Comparison of ENCODE assay signal across 8 cellular contexts in the genomic region with DNA sequence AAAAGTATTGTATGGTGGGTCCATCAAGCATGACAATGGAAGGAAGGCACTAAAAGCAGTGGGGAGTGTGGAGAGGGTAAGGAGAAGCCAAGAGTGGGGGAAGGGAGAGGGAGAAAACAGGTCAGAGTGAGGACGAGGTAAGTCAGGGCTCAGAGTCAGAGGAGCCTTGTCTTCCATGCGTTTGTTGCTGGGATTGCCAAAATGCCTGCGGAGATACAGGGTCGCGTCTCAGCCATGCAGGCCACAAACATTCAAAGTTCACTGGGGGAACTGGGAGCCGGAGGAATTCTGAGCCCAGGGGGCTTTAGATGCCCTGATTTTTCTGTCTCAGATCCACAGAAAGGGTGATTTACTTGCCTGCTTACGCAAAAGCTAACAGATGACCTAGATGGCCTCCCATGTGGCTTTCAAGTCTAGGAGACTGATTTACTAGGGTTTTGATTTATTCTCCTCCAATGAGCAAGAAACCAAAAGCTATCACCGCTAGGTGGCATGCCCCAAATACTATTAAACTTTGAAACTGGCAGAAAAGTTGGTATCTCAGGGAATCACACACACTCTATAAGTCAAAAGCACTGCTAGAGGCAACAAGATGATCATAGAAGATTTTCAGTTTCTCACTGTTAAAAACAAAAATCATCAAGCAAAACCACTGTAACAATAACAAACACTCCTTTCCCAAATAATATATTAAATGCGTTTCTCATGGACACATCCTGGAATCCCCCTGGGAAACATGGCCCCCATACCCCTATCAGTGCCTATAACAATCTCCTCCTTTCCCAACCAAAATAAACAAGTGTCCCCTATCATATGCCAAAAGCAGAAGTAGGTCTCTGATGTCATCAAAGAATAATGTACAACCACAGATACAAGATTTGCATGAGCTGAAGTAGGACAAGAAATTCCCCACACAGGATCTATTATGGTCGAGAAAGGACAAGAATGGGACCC. TPM values are rescaled to one million over a fixed set of nuclear protein-coding genes. Genes with fewer than 3 reads are reported as not detected.
DNase-seq lines count a peak whose midpoint lies in the region; ATAC-seq and TF ChIP-seq lines count a peak whose summit lies in the region.

No MANE protein-coding gene starts in this region.

- POLR2A ChIA-PET in HCT116 (lab: Charles Lee): no interaction called here

- H3K4me3 Mint-ChIP-seq in T-helper 2 cell treated with Interferon-gamma antibody and Interleukin-4, amounts not matched to agents 5 μg/mL and 100 μg/mL, for 36 hours: no peak overlapping the region
- peak overlapping the region in 3 of 5 donors; percentile 20 to 36 (median 36) for H3K4me3 Mint-ChIP-seq in immature natural killer cell

- H3K4me1 ChIP-seq in HCT116 (ENCODE audit: control insufficient read depth in 1 of 2, insufficient read depth in 2 of 2, low read length in 2 of 2): no peaks in the 10 kb centered on the region

- peak; percentile 81 for ATAC-seq in HCT116

- no peaks in the 10 kb centered on the region for H3K79me2 ChIP-seq in HCT116 (ENCODE audit: insufficient read depth, low read length)

- no peaks in the 10 kb centered on the region for H3K36me3 Mint-ChIP-seq in T-helper 2 cell treated with Interferon-gamma antibody and Interleukin-4, amounts not matched to agents 5 μg/mL and 100 μg/mL, for 36 hours (ENCODE audit: low read depth)
- H3K36me3 Mint-ChIP-seq in immature natural killer cell: peaks cover 0 to 4% (median 0%) of the 10 kb centered on the region in 3 donors

- no peak overlapping the region for H3K4me2 ChIP-seq in HCT116 (ENCODE audit: low read length)

- H3K9me3 Mint-ChIP-seq in T-helper 2 cell treated with Interferon-gamma antibody and Interleukin-4, amounts not matched to agents 5 μg/mL and 100 μg/mL, for 36 hours: no peaks in the 10 kb centered on the region
- peaks cover 0 to under 1% (median 0%) of the 10 kb centered on the region in 6 donors for H3K9me3 Mint-ChIP-seq in immature natural killer cell

- H3K27ac Mint-ChIP-seq in T-helper 2 cell treated with Interferon-gamma antibody and Interleukin-4, amounts not matched to agents 5 μg/mL and 100 μg/mL, for 36 hours: no peak overlapping the region
- H3K27ac Mint-ChIP-seq in immature natural killer cell: peak overlapping the region; percentile 55 to 90 (median 83)

- no peaks in the 10 kb centered on the region for H3K9me2 ChIP-seq in HCT116 (ENCODE audit: insufficient read depth)

- peaks cover 3% of the 10 kb centered on the region for H3K27me3 Mint-ChIP-seq in T-helper 2 cell treated with Interferon-gamma antibody and Interleukin-4, amounts not matched to agents 5 μg/mL and 100 μg/mL, for 36 hours (ENCODE audit: low read depth)
- H3K27me3 Mint-ChIP-seq in immature natural killer cell (ENCODE audit: low read depth in 3 of 3): peaks cover 0 to 4% (median 0%) of the 10 kb centered on the region in 3 donors

- H3K9ac ChIP-seq in HCT116 (ENCODE audit: low read length): no peak overlapping the region

- no peaks in the 10 kb centered on the region for H3K9me3 ChIP-seq in HCT116 (ENCODE audit: control insufficient read depth in 1 of 2, insufficient read depth in 1 of 2, low read depth in 1 of 2, low read length in 2 of 2)

- H4K20me1 ChIP-seq in HCT116 (ENCODE audit: insufficient read depth): no peaks in the 10 kb centered on the region

- intact Hi-C loops in HCT116 (cut with micrococcal nuclease): loop anchor here (10.0 kb wide), 2 partner anchors 306 to 386 kb away; a partner anchor contains a TSS

- peaks cover 18% of the 10 kb centered on the region for H3K4me1 Mint-ChIP-seq in T-helper 2 cell treated with Interferon-gamma antibody and Interleukin-4, amounts not matched to agents 5 μg/mL and 100 μg/mL, for 36 hours (ENCODE audit: low read depth)
- peaks cover 43 to 52% of the 10 kb centered on the region in 2 donors for H3K4me1 Mint-ChIP-seq in immature natural killer cell

- peak; percentile 57 for DNase-seq in NCI-H82 (lab: John Stamatoyannopoulos, UW)
- DNase-seq in NCI-H82 treated with DMSO at 0.1 percent for 48 hours (lab: John Stamatoyannopoulos, UW; ENCODE audit: unreplicated experiment): no peak
- peak; percentile 50 for DNase-seq in HCT116 (ENCODE audit: low read depth, low spot score)
- peak; percentile 47 for DNase-seq in T-helper 2 cell treated with Interferon-gamma antibody and Interleukin-4, amounts not matched to agents 5 μg/mL and 100 μg/mL, for 36 hours (ENCODE audit: low spot score)
- peak; percentile 27 for DNase-seq in brain pericyte (ENCODE audit: low read depth, low spot score)
- DNase-seq in immature natural killer cell: peak; percentile 66 to 76 (median 71)
- peak; percentile 69 for DNase-seq in stimulated activated CD4-positive, alpha-beta T cell treated with anti-CD3 and anti-CD28 coated beads, Interleukin-15, amount 100 ng/mL, for 24 hours

- H3K27ac ChIP-seq in HCT116 (ENCODE audit: low read depth, low read length): no peak overlapping the region

- RAD21 ChIA-PET in HCT116 (lab: Charles Lee; ENCODE audit: low non-redundant PET in 1 of 2, low total read pairs in 2 of 2, uncharacterized antibody in 2 of 2, unreplicated experiment in 2 of 2): no interaction called here

- CTCF ChIA-PET in HCT116 (lab: Charles Lee): interaction anchor here (0.6 to 1.2 kb wide), 5 partner anchors 8 to 453 kb away, joined by 3 to 4 read pairs (median 3); a partner anchor contains a TSS

- no peaks in the 10 kb centered on the region for H3K27me3 ChIP-seq in HCT116 (ENCODE audit: insufficient read depth, low read length)

- no peaks in the 10 kb centered on the region for H3K36me3 ChIP-seq in HCT116 (ENCODE audit: control insufficient read depth in 1 of 2, insufficient read depth in 2 of 2, low read length in 2 of 2)

- no peak for TF ChIP-seq POLR2A in HCT116 (IDR thresholded peaks at IDR 0.05; ENCODE audit: borderline replicate concordance, extremely low read depth, insufficient read depth, insufficient read length)

- peak overlapping the region; percentile 72 for H2AFZ ChIP-seq in HCT116 (ENCODE audit: low read depth, low read length, poor library complexity, severe bottlenecking)

- H3K4me3 ChIP-seq in HCT116 (replicated peaks in 1 of 2; ENCODE audit: low read depth in 1 of 2, low read length in 2 of 2): no peak overlapping the region

- peak; percentile 43 to 70 (median 67); a peak in 5 of 6 replicates for TF ChIP-seq CTCF in HCT116 (IDR thresholded peaks at IDR 0.05 in 2 of 3, conservative IDR thresholded peaks at IDR 0.05 in 1 of 3; ENCODE audit: borderline replicate concordance in 1 of 3, insufficient read depth in 1 of 3, low read depth in 2 of 3, low read length in 2 of 3)
- TF ChIP-seq CTCF in LNCAP (IDR thresholded peaks at IDR 0.05): peak; percentile 74

- TF ChIP-seq RAD21 in HCT116 (IDR thresholded peaks at IDR 0.05; ENCODE audit: low read depth): peak; percentile 81

- BruUV-seq in HCT116 (replicated peaks; lab: Mats Ljungman, UMichigan): no TSS peak

TF ChIP-seq in HCT116, 20 proteins besides CTCF, POLR2A, EP300 and RAD21 (continues in another document):
- no peak for TF ChIP-seq SIN3A (IDR thresholded peaks at IDR 0.05; ENCODE audit: low read depth)
- TF ChIP-seq CBX3 (IDR thresholded peaks at IDR 0.05; ENCODE audit: low read depth): no peak
- TF ChIP-seq, protein P1, sequence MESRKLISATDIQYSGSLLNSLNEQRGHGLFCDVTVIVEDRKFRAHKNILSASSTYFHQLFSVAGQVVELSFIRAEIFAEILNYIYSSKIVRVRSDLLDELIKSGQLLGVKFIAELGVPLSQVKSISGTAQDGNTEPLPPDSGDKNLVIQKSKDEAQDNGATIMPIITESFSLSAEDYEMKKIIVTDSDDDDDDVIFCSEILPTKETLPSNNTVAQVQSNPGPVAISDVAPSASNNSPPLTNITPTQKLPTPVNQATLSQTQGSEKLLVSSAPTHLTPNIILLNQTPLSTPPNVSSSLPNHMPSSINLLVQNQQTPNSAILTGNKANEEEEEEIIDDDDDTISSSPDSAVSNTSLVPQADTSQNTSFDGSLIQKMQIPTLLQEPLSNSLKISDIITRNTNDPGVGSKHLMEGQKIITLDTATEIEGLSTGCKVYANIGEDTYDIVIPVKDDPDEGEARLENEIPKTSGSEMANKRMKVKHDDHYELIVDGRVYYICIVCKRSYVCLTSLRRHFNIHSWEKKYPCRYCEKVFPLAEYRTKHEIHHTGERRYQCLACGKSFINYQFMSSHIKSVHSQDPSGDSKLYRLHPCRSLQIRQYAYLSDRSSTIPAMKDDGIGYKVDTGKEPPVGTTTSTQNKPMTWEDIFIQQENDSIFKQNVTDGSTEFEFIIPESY (IDR thresholded peaks at IDR 0.05; ENCODE audit: extremely low read depth, insufficient replicate concordance, low read length): no peak
- TF ChIP-seq ZFX (IDR thresholded peaks at IDR 0.05): no peak
- no peak for TF ChIP-seq POLR2AphosphoS5 (IDR thresholded peaks at IDR 0.05; ENCODE audit: low read depth, low read length)
- TF ChIP-seq, protein P2, sequence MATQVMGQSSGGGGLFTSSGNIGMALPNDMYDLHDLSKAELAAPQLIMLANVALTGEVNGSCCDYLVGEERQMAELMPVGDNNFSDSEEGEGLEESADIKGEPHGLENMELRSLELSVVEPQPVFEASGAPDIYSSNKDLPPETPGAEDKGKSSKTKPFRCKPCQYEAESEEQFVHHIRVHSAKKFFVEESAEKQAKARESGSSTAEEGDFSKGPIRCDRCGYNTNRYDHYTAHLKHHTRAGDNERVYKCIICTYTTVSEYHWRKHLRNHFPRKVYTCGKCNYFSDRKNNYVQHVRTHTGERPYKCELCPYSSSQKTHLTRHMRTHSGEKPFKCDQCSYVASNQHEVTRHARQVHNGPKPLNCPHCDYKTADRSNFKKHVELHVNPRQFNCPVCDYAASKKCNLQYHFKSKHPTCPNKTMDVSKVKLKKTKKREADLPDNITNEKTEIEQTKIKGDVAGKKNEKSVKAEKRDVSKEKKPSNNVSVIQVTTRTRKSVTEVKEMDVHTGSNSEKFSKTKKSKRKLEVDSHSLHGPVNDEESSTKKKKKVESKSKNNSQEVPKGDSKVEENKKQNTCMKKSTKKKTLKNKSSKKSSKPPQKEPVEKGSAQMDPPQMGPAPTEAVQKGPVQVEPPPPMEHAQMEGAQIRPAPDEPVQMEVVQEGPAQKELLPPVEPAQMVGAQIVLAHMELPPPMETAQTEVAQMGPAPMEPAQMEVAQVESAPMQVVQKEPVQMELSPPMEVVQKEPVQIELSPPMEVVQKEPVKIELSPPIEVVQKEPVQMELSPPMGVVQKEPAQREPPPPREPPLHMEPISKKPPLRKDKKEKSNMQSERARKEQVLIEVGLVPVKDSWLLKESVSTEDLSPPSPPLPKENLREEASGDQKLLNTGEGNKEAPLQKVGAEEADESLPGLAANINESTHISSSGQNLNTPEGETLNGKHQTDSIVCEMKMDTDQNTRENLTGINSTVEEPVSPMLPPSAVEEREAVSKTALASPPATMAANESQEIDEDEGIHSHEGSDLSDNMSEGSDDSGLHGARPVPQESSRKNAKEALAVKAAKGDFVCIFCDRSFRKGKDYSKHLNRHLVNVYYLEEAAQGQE (IDR thresholded peaks at IDR 0.05; ENCODE audit: low read depth): no peak
- TF ChIP-seq YY1 (IDR thresholded peaks at IDR 0.05; ENCODE audit: extremely low read depth, insufficient replicate concordance, low read depth, low read length): no peak

RNA-seq across cellular contexts. Expression of a gene that starts 26.6 kb away (rescaled TPM):
- 10.0 TPM for total RNA-seq in HCT116 (2021; ENCODE audit: unreplicated experiment)
- polyA plus RNA-seq in HCT116 (2012): 1.7 and 2.5 TPM in 2 replicates
- polyA plus RNA-seq in immature natural killer cell: 10 to 100 TPM; 13.6 to 19.8 (median 17.3) TPM
